Comparison of ENCODE assay signal across 18 cellular contexts in genomic region chr16:55386534-55387296, GRCh38.
DNase-seq lines count a peak whose midpoint lies in the region; ATAC-seq, FAIRE-seq and TF ChIP-seq lines count a peak whose summit lies in the region.
"Had no signal": no experiment of that assay in that cellular context is flagged by ENCODE, and none has a peak within 500 bp of the region (broad histone marks: within the 10 kb centered on the region; RNA-seq: fewer than 3 reads in every experiment).

No MANE protein-coding gene starts in this region.

- no peak for FAIRE-seq in D721Med (lab: Jason Lieb, UNC)
- FAIRE-seq: GM12891, GM18507 had no signal

- H3K4me3 Mint-ChIP-seq in CD8-positive, alpha-beta memory T cell, result no peak overlapping the region
- H3K4me3 Mint-ChIP-seq: CD8-positive, alpha-beta T cell had no signal

- no peak for ATAC-seq in heart left ventricle
- no peak for ATAC-seq in Right ventricle myocardium superior (ENCODE audit: poor library complexity)
- peak; percentile 70 for ATAC-seq in upper lobe of right lung
- ATAC-seq: CD8-positive, alpha-beta T cell; Right ventricle myocardium inferior had no signal

- H3K9me3 ChIP-seq in heart left ventricle (no peaks in the 10 kb centered on the region), breast epithelium (no peaks in the 10 kb centered on the region), upper lobe of right lung (no peaks in the 10 kb centered on the region)
- H3K9me3 ChIP-seq in CD8-positive, alpha-beta memory T cell (ENCODE audit: low read length), result no peaks in the 10 kb centered on the region
- H3K9me3 ChIP-seq: HAP-1 had no signal

- peaks cover 0 to 56% (median 7%) of the 10 kb centered on the region in 12 donors for H3K4me1 ChIP-seq in heart left ventricle
- no peaks in the 10 kb centered on the region for H3K4me1 ChIP-seq in breast epithelium
- no peaks in the 10 kb centered on the region for H3K4me1 ChIP-seq in upper lobe of right lung
- no peaks in the 10 kb centered on the region for H3K4me1 ChIP-seq in CD8-positive, alpha-beta memory T cell (ENCODE audit: insufficient read depth, low read length)

- H3K4me3 ChIP-seq in heart left ventricle, result no peak overlapping the region
- H3K4me3 ChIP-seq in breast epithelium, result no peak overlapping the region
- no peak overlapping the region for H3K4me3 ChIP-seq in upper lobe of right lung
- no peak overlapping the region for H3K4me3 ChIP-seq in CD8-positive, alpha-beta memory T cell (ENCODE audit: low read length)
- H3K4me3 ChIP-seq: HAP-1 had no signal

- TF ChIP-seq POLR2A in heart left ventricle (IDR thresholded peaks at IDR 0.05), result no peak
- no peak for TF ChIP-seq POLR2A in breast epithelium (IDR thresholded peaks at IDR 0.05)

- H3K27me3 ChIP-seq in heart left ventricle (no peaks in the 10 kb centered on the region), breast epithelium (no peaks in the 10 kb centered on the region), upper lobe of right lung (no peaks in the 10 kb centered on the region)
- no peaks in the 10 kb centered on the region for H3K27me3 ChIP-seq in CD8-positive, alpha-beta memory T cell (ENCODE audit: insufficient read depth, low read length, poor library complexity, severe bottlenecking)

- H3K36me3 ChIP-seq in heart left ventricle, result no peaks in the 10 kb centered on the region
- H3K36me3 ChIP-seq in breast epithelium, result no peaks in the 10 kb centered on the region
- H3K36me3 ChIP-seq in upper lobe of right lung, result no peaks in the 10 kb centered on the region
- H3K36me3 ChIP-seq in CD8-positive, alpha-beta memory T cell (ENCODE audit: insufficient read depth, low read length), result no peaks in the 10 kb centered on the region
- H3K36me3 ChIP-seq: HAP-1 had no signal

- H3K27ac ChIP-seq in heart left ventricle (peak overlapping the region in 9 of 12 donors; percentile 22 to 98 (median 82)), breast epithelium (peak overlapping the region; percentile 28 to 29), upper lobe of right lung (peak overlapping the region; percentile 60)
- H3K27ac ChIP-seq in CD8-positive, alpha-beta memory T cell (ENCODE audit: low read depth, low read length), result no peak overlapping the region

- no peak overlapping the region for H3K27ac Mint-ChIP-seq in CD8-positive, alpha-beta memory T cell
- H3K27ac Mint-ChIP-seq: CD8-positive, alpha-beta T cell had no signal

- CTCF ChIA-PET in CD8-positive, alpha-beta memory T cell (lab: Charles Lee), result no interaction called here

- H3K27me3 Mint-ChIP-seq in CD8-positive, alpha-beta memory T cell, result peaks cover 2 to 7% of the 10 kb centered on the region in 2 donors

- no peaks in the 10 kb centered on the region for H3K9me3 Mint-ChIP-seq in CD8-positive, alpha-beta memory T cell
- H3K9me3 Mint-ChIP-seq: CD8-positive, alpha-beta T cell had no signal

- intact Hi-C loops in heart left ventricle (cut with DNase I), result loop anchor here in 2 of 10 donors (5.0 kb wide), 2 partner anchors 454 to 1099 kb away; partner anchors contain the start of genes IRX3 (in 1 of the 2) and IRX5 (in 1 of the 2)
- intact Hi-C loops in Right ventricle myocardium superior (cut with DNase I), result no loop called here
- intact Hi-C loops in breast epithelium (cut with DNase I; ENCODE audit: low total_unique reads), result no loop called here
- intact Hi-C loops in upper lobe of right lung (cut with DNase I), result no loop called here

- 80 to 90% (median 84%) methylated on average over 5 of the region's 5 CpGs for WGBS in heart left ventricle, 4 donors

- H3K4me1 Mint-ChIP-seq in CD8-positive, alpha-beta memory T cell, result no peaks in the 10 kb centered on the region

- DNase-seq in heart left ventricle (no peak), Right ventricle myocardium superior (no peak), breast epithelium (ENCODE audit: low spot score in 2 of 2) (no peak), kidney tubule cell (ENCODE audit: low spot score) (peak; percentile 32), upper lobe of right lung (no peak), D721Med (ENCODE audit: insufficient read length, low spot score) (no peak), NCI-H1092 (lab: John Stamatoyannopoulos, UW) (no peak)
- DNase-seq in CD8-positive, alpha-beta memory T cell, result no peak
- DNase-seq: CD8-positive, alpha-beta T cell; DMS 273 treated with DMSO at 0.1 percent for 48 hours; GF-D8; NCI-H1436 treated with DMSO at 0.1 percent for 48 hours; NCI-H2081; NCI-H774 had no signal

- TF ChIP-seq CTCF in heart left ventricle (IDR thresholded peaks at IDR 0.05), result no peak
- no peak for TF ChIP-seq CTCF in breast epithelium (IDR thresholded peaks at IDR 0.05)
- TF ChIP-seq CTCF in upper lobe of right lung (IDR thresholded peaks at IDR 0.05), result no peak
- no peak for TF ChIP-seq CTCF in D721Med (IDR thresholded peaks at IDR 0.05; ENCODE audit: insufficient read depth, missing control alignments)

- POLR2A ChIA-PET in CD8-positive, alpha-beta memory T cell (lab: Charles Lee), result no interaction called here

- no peaks in the 10 kb centered on the region for H3K36me3 Mint-ChIP-seq in CD8-positive, alpha-beta memory T cell
- H3K36me3 Mint-ChIP-seq: CD8-positive, alpha-beta T cell had no signal
